Comparison of ENCODE assay signal across 9 cellular contexts in genomic region chr5:157390179-157390923, GRCh38.
DNase-seq lines count a peak whose midpoint lies in the region; ATAC-seq and TF ChIP-seq lines count a peak whose summit lies in the region.
"Had no signal": no experiment of that assay in that cellular context is flagged by ENCODE, and none has a peak within 500 bp of the region (broad histone marks: within the 10 kb centered on the region; RNA-seq: fewer than 3 reads in every experiment).

No MANE protein-coding gene starts in this region.

- H3K9me3 ChIP-seq in esophagus (ENCODE audit: control insufficient read depth in 2 of 2, insufficient read depth in 1 of 2, low read depth in 1 of 2, low read length in 1 of 2), result no peaks in the 10 kb centered on the region

- peaks cover 0 to 6% of the 10 kb centered on the region in 2 donors for H3K4me1 ChIP-seq in esophagus (ENCODE audit: control insufficient read depth in 2 of 2, insufficient read depth in 2 of 2, low read length in 1 of 2)

- peaks cover 6% of the 10 kb centered on the region for H3K4me1 Mint-ChIP-seq in WTC11

- no peak overlapping the region for H3K4me3 ChIP-seq in esophagus (ENCODE audit: low read depth in 1 of 2, low read length in 2 of 2)

- H3K36me3 ChIP-seq in esophagus (ENCODE audit: control insufficient read depth in 2 of 2, insufficient read depth in 2 of 2, low read length in 1 of 2), result peaks cover 0 to 2% of the 10 kb centered on the region in 2 donors

- no peak for TF ChIP-seq CTCF in WTC11 (IDR thresholded peaks at IDR 0.05)

- peak; percentile 93 for DNase-seq in HT-29 (ENCODE audit: low spot score)
- DNase-seq in activated CD4-positive, alpha-beta T cell treated with anti-CD3 and anti-CD28 coated beads, Interleukin-2, amount 50 U/mL, for 4 hours, result peak; percentile 39 to 41
- DNase-seq in stimulated activated CD4-positive, alpha-beta T cell treated with anti-CD3 and anti-CD28 coated beads, Interleukin-15, amount 100 ng/mL, for 24 hours, result peak; percentile 81
- DNase-seq in SKM-1 treated with dmso at 0.1 percent for 144 hours (lab: John Stamatoyannopoulos, UW; ENCODE audit: unreplicated experiment), result no peak
- no peak for DNase-seq in HUDEP-2 (lab: John Stamatoyannopoulos, UW; ENCODE audit: unreplicated experiment in 76 of 76)
- no peak for DNase-seq in WTC11 (ENCODE audit: low spot score)

- WGBS in esophagus, 2 donors, result 40 to 52% methylated on average over 15 of the region's 15 CpGs

- H3K27me3 Mint-ChIP-seq in WTC11 (ENCODE audit: low read depth), result no peaks in the 10 kb centered on the region

- H3K27ac Mint-ChIP-seq in WTC11, result no peak overlapping the region

- POLR2A ChIA-PET in WTC11 (lab: Charles Lee), result no interaction called here

- CTCF ChIA-PET in WTC11 (lab: Charles Lee), result interaction anchor here (0.6 to 0.9 kb wide), 4 partner anchors 48 to 1581 kb away, joined by 3 read pairs; no protein-coding TSS in a partner anchor

- H3K4me3 Mint-ChIP-seq in WTC11, result no peak overlapping the region

- no peaks in the 10 kb centered on the region for H3K27me3 ChIP-seq in esophagus (ENCODE audit: control insufficient read depth in 1 of 2, insufficient read depth in 2 of 2, low read length in 2 of 2)

- H3K36me3 Mint-ChIP-seq in WTC11, result peaks cover 39% of the 10 kb centered on the region

- no peak for ATAC-seq in HG02970 (IDR thresholded peaks at IDR 0.05; ENCODE audit: low FRiP score, unreplicated experiment)
- ATAC-seq in WTC11, result no peak

- no peaks in the 10 kb centered on the region for H3K9me3 Mint-ChIP-seq in WTC11

- H3K27ac ChIP-seq in esophagus (ENCODE audit: low read depth in 2 of 2, low read length in 1 of 2), result peak overlapping the region; percentile 68 to 90
- H3K27ac ChIP-seq: KMS-11 had no signal

TF ChIP-seq in WTC11, 78 proteins besides CTCF, POLR2A, EP300 and RAD21:
- no peak for TF ChIP-seq USF2 (CRISPR knock-in tag; IDR thresholded peaks at IDR 0.05)
- no peak for TF ChIP-seq HMGXB4 (CRISPR knock-in tag; IDR thresholded peaks at IDR 0.05)

Comparison
In these comparisons a context has a peak if more than half of its experiments do, and no peak if none do; other contexts are left out.
1. DNase-seq: peak in HT-29 (single experiment), activated CD4-positive, alpha-beta T cell treated with anti-CD3 and anti-CD28 coated beads, Interleukin-2, amount 50 U/mL, for 4 hours (2 of 2) and stimulated activated CD4-positive, alpha-beta T cell treated with anti-CD3 and anti-CD28 coated beads, Interleukin-15, amount 100 ng/mL, for 24 hours (single experiment); none in SKM-1 treated with dmso at 0.1 percent for 144 hours (single experiment), HUDEP-2 (0 of 76) and WTC11 (single experiment).